ENCODE assay signal across 16 cellular contexts in the genomic region with DNA sequence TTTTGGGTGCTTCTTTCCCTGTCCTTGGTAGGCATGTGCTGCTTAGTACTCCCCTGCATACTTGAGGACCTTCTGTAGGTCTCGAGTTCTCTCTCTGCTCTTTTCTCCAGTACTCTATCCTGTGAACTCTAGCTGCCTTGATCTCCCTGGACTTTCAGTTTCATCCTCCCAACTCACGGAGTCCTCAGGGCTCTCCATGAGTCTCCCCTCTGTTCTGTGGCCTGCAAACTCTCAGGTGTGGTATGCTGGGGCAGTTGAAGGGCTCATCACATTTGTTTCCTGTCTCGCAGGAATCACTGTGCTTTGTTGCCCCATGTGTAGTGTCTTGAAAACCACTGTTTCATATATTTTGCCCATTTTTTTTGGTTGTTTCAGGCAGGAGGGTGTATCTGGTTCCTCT. TPM values are rescaled to one million over a fixed set of nuclear protein-coding genes. Genes with fewer than 3 reads are reported as not detected.
DNase-seq lines count a peak whose midpoint lies in the region; ATAC-seq and TF ChIP-seq lines count a peak whose summit lies in the region.
"Had no signal": no experiment of that assay in that cellular context is flagged by ENCODE, and none has a peak within 500 bp of the region (broad histone marks: within the 10 kb centered on the region; RNA-seq: fewer than 3 reads in every experiment).

No MANE protein-coding gene starts in this region.

- CTCF ChIA-PET in Caco-2 (lab: Charles Lee): interaction anchor here (1.1 kb wide), 1 partner anchor 14 kb away, joined by 4 read pairs; the partner anchor contains the start of gene SF3B2

- peaks cover 11% of the 10 kb centered on the region; the same call in 1 of the 2 replicates for H3K4me1 ChIP-seq in Caco-2

- no peak for ATAC-seq in natural killer cell
- no peak for ATAC-seq in HG03354 (IDR thresholded peaks at IDR 0.05; ENCODE audit: poor library complexity, severe bottlenecking, unreplicated experiment)

- no TSS peak for BruUV-seq in Caco-2 (replicated peaks; lab: Mats Ljungman, UMichigan)

- H3K36me3 Mint-ChIP-seq in CD14-positive monocyte (peaks cover 58 to 73% of the 10 kb centered on the region in 2 donors), Caco-2 (ENCODE audit: insufficient read depth, unreplicated experiment) (peaks cover 86% of the 10 kb centered on the region), natural killer cell (peaks cover 37% of the 10 kb centered on the region)
- H3K36me3 Mint-ChIP-seq in activated T-helper 2 cell treated with anti-CD3 and anti-CD28 coated beads, Interferon-gamma antibody, Interleukin-2, Interleukin-4, amounts not matched to agents 10 μg/mL and 5 μg/mL and 100 μg/mL, durations not matched to agents 14 hours and 24 hours and 36 hours (ENCODE audit: low read depth): peaks cover 77% of the 10 kb centered on the region

- peaks cover 0 to 4% (median 0%) of the 10 kb centered on the region in 7 donors for H3K9me3 Mint-ChIP-seq in CD14-positive monocyte
- H3K9me3 Mint-ChIP-seq in Caco-2 (ENCODE audit: unreplicated experiment): no peaks in the 10 kb centered on the region
- H3K9me3 Mint-ChIP-seq in activated T-helper 2 cell treated with anti-CD3 and anti-CD28 coated beads, Interferon-gamma antibody, Interleukin-2, Interleukin-4, amounts not matched to agents 10 μg/mL and 5 μg/mL and 100 μg/mL, durations not matched to agents 14 hours and 24 hours and 36 hours: no peaks in the 10 kb centered on the region
- H3K9me3 Mint-ChIP-seq in natural killer cell: no peaks in the 10 kb centered on the region

- peaks cover 8% of the 10 kb centered on the region for H3K36me3 ChIP-seq in Caco-2 (ENCODE audit: control insufficient read depth, insufficient read depth, low read length)

- no peak overlapping the region for H3K4me3 ChIP-seq in Caco-2 (ENCODE audit: low read depth, low read length)
- H3K4me3 ChIP-seq: adrenal gland, coronary artery, tibial artery had no signal

- peaks cover 0 to 5% (median 0%) of the 10 kb centered on the region in 3 donors for H3K27me3 Mint-ChIP-seq in CD14-positive monocyte (ENCODE audit: low read depth in 3 of 3)
- no peaks in the 10 kb centered on the region for H3K27me3 Mint-ChIP-seq in Caco-2 (ENCODE audit: insufficient read depth, unreplicated experiment)
- H3K27me3 Mint-ChIP-seq in activated T-helper 2 cell treated with anti-CD3 and anti-CD28 coated beads, Interferon-gamma antibody, Interleukin-2, Interleukin-4, amounts not matched to agents 10 μg/mL and 5 μg/mL and 100 μg/mL, durations not matched to agents 14 hours and 24 hours and 36 hours (ENCODE audit: low read depth): no peaks in the 10 kb centered on the region
- no peaks in the 10 kb centered on the region for H3K27me3 Mint-ChIP-seq in natural killer cell (ENCODE audit: low read depth in 2 of 2)

- POLR2A ChIA-PET in Caco-2 (lab: Charles Lee): no interaction called here

- H3K4me3 Mint-ChIP-seq in CD14-positive monocyte (peak overlapping the region; percentile 3 to 47), Caco-2 (ENCODE audit: unreplicated experiment) (no peak overlapping the region), natural killer cell (no peak overlapping the region)
- H3K4me3 Mint-ChIP-seq in activated T-helper 2 cell treated with anti-CD3 and anti-CD28 coated beads, Interferon-gamma antibody, Interleukin-2, Interleukin-4, amounts not matched to agents 10 μg/mL and 5 μg/mL and 100 μg/mL, durations not matched to agents 14 hours and 24 hours and 36 hours (ENCODE audit: low read depth): no peak overlapping the region

- H3K9me3 ChIP-seq in Caco-2: no peaks in the 10 kb centered on the region
- H3K9me3 ChIP-seq: adrenal gland, tibial artery had no signal

- H3K4me1 Mint-ChIP-seq in CD14-positive monocyte (peaks cover 44% of the 10 kb centered on the region), Caco-2 (ENCODE audit: low read depth, unreplicated experiment) (peaks cover under 1% of the 10 kb centered on the region), natural killer cell (peaks cover 45 to 52% of the 10 kb centered on the region in 2 donors)
- H3K4me1 Mint-ChIP-seq in activated T-helper 2 cell treated with anti-CD3 and anti-CD28 coated beads, Interferon-gamma antibody, Interleukin-2, Interleukin-4, amounts not matched to agents 10 μg/mL and 5 μg/mL and 100 μg/mL, durations not matched to agents 14 hours and 24 hours and 36 hours (ENCODE audit: low read depth): peaks cover 56% of the 10 kb centered on the region

- DNase-seq in CD14-positive monocyte (ENCODE audit: low spot score): no peak
- DNase-seq in Caco-2: no peak
- no peak for DNase-seq in activated T-helper 2 cell treated with anti-CD3 and anti-CD28 coated beads, Interferon-gamma antibody, Interleukin-2, Interleukin-4, amounts not matched to agents 10 μg/mL and 5 μg/mL and 100 μg/mL, durations not matched to agents 14 hours and 24 hours and 36 hours (ENCODE audit: low spot score)
- no peak for DNase-seq in natural killer cell
- DNase-seq in NCI-H774 (lab: John Stamatoyannopoulos, UW): no peak
- no peak for DNase-seq in NCI-H2029 (lab: John Stamatoyannopoulos, UW)
- DNase-seq: activated CD4-positive, alpha-beta T cell treated with anti-CD3 and anti-CD28 coated beads, Interleukin-2, amount 50 U/mL, for 4 hours; adrenal gland; COR-L47; NCI-H2107; tibial artery had no signal

- H3K27ac Mint-ChIP-seq in CD14-positive monocyte (peak overlapping the region; percentile 48 to 98 (median 72)), Caco-2 (ENCODE audit: unreplicated experiment) (peak overlapping the region; percentile 14), natural killer cell (peak overlapping the region; percentile 51 to 95)
- peak overlapping the region; percentile 24 for H3K27ac Mint-ChIP-seq in activated T-helper 2 cell treated with anti-CD3 and anti-CD28 coated beads, Interferon-gamma antibody, Interleukin-2, Interleukin-4, amounts not matched to agents 10 μg/mL and 5 μg/mL and 100 μg/mL, durations not matched to agents 14 hours and 24 hours and 36 hours

- TF ChIP-seq CTCF in CD14-positive monocyte (IDR thresholded peaks at IDR 0.05) (no peak), Caco-2 (IDR thresholded peaks at IDR 0.05; ENCODE audit: insufficient read depth in 1 of 2, low read depth in 1 of 2, low read length in 1 of 2, severe bottlenecking in 1 of 2, unreplicated experiment in 1 of 2) (no peak), natural killer cell (IDR thresholded peaks at IDR 0.05) (no peak)

- intact Hi-C loops in CD14-positive monocyte (cut with micrococcal nuclease) (loop anchor here in 1 of 2 donors (5.0 kb wide), 1 partner anchor 66 kb away; no protein-coding TSS in a partner anchor), Caco-2 (cut with micrococcal nuclease; ENCODE audit: unreplicated experiment) (no loop called here), natural killer cell (cut with micrococcal nuclease) (no loop called here)
- intact Hi-C loops in activated T-helper 2 cell treated with anti-CD3 and anti-CD28 coated beads, Interferon-gamma antibody, Interleukin-2, Interleukin-4, amounts not matched to agents 10 μg/mL and 5 μg/mL and 100 μg/mL, durations not matched to agents 14 hours and 24 hours and 36 hours (cut with micrococcal nuclease): no loop called here

- no peaks in the 10 kb centered on the region for H3K27me3 ChIP-seq in Caco-2 (replicated peaks; ENCODE audit: control insufficient read depth, insufficient read depth, low read length)
- H3K27me3 ChIP-seq: adrenal gland, tibial artery had no signal

RNA-seq across cellular contexts. Expression of gene PACS1, which starts 3.3 kb away (rescaled TPM):
- 10 to 100 TPM in 1 of 2 donors, 1 to 10 TPM in 1; 8.1 to 12.4 TPM for polyA plus RNA-seq in CD14-positive monocyte
- total RNA-seq in Caco-2 (2022): 82.2 and 95.2 TPM in 2 replicates
- total RNA-seq in activated T-helper 2 cell treated with anti-CD3 and anti-CD28 coated beads, Interferon-gamma antibody, Interleukin-2, Interleukin-4, amounts not matched to agents 10 μg/mL and 5 μg/mL and 100 μg/mL, durations not matched to agents 14 hours and 24 hours and 36 hours: 75.6 and 83.7 TPM in 2 replicates
- 100 to 1,000 TPM; 176 to 204 (median 186) TPM for total RNA-seq in natural killer cell

RNA-seq across cellular contexts. Expression of gene SF3B2, which starts 14.6 kb away (rescaled TPM):
- polyA plus RNA-seq in CD14-positive monocyte: 10 to 100 TPM; 32.1 to 52.6 TPM
- 224 and 225 TPM in 2 replicates for total RNA-seq in Caco-2 (2022)
- 252 and 268 TPM in 2 replicates for total RNA-seq in activated T-helper 2 cell treated with anti-CD3 and anti-CD28 coated beads, Interferon-gamma antibody, Interleukin-2, Interleukin-4, amounts not matched to agents 10 μg/mL and 5 μg/mL and 100 μg/mL, durations not matched to agents 14 hours and 24 hours and 36 hours
- 100 to 1,000 TPM; 249 to 269 (median 253) TPM for total RNA-seq in natural killer cell

RNA-seq across cellular contexts. Expression of gene GAL3ST3, which starts 17.8 kb away (rescaled TPM):
- not detected for polyA plus RNA-seq in CD14-positive monocyte
- total RNA-seq in Caco-2 (2022) (not detected in 2 replicates), natural killer cell (not detected)
- 0.18 TPM in 1 of 2 replicates, not detected in the other for total RNA-seq in activated T-helper 2 cell treated with anti-CD3 and anti-CD28 coated beads, Interferon-gamma antibody, Interleukin-2, Interleukin-4, amounts not matched to agents 10 μg/mL and 5 μg/mL and 100 μg/mL, durations not matched to agents 14 hours and 24 hours and 36 hours
- total RNA-seq: HT-29; MCF 10A; T-helper 1 cell treated with Interleukin-12 subunit alpha and Interleukin-12 subunit beta and Interleukin-4 antibody, amounts not matched to agents 30 ng/mL and 1 ng/mL, for 36 hours had no signal
- polyA plus RNA-seq: adrenal gland had no signal

RNA-seq across cellular contexts. Expression of gene CATSPER1, which starts 40.5 kb away (rescaled TPM):
- polyA plus RNA-seq in CD14-positive monocyte: 10 to 100 TPM; 22.0 to 24.1 TPM
- not detected in 2 replicates for total RNA-seq in Caco-2 (2022)
- 0.46 and 0.78 TPM in 2 replicates for total RNA-seq in activated T-helper 2 cell treated with anti-CD3 and anti-CD28 coated beads, Interferon-gamma antibody, Interleukin-2, Interleukin-4, amounts not matched to agents 10 μg/mL and 5 μg/mL and 100 μg/mL, durations not matched to agents 14 hours and 24 hours and 36 hours
- total RNA-seq in natural killer cell: 10 to 100 TPM; 12.2 to 16.9 (median 13.3) TPM
- total RNA-seq: T-helper 1 cell treated with Interleukin-12 subunit alpha and Interleukin-12 subunit beta and Interleukin-4 antibody, amounts not matched to agents 30 ng/mL and 1 ng/mL, for 36 hours had no signal

RNA-seq across cellular contexts. Expression of gene CST6, which starts 54.9 kb away (rescaled TPM):
- polyA plus RNA-seq in CD14-positive monocyte: under 1 TPM in 1 of 2 donors, not detected in 1; 0.41 TPM
- total RNA-seq in Caco-2 (2022): not detected in 2 replicates
- 0.69 and 0.75 TPM in 2 replicates for total RNA-seq in activated T-helper 2 cell treated with anti-CD3 and anti-CD28 coated beads, Interferon-gamma antibody, Interleukin-2, Interleukin-4, amounts not matched to agents 10 μg/mL and 5 μg/mL and 100 μg/mL, durations not matched to agents 14 hours and 24 hours and 36 hours
- not detected for total RNA-seq in natural killer cell
- total RNA-seq: MCF 10A had no signal

Comparison
In these comparisons a context has a peak if more than half of its experiments do, and no peak if none do; other contexts are left out.
1. H3K27ac Mint-ChIP-seq: peak in every context shown above with its lines; median percentile 73 in natural killer cell; 72 in CD14-positive monocyte; 24 in activated T-helper 2 cell treated with anti-CD3 and anti-CD28 coated beads, Interferon-gamma antibody, Interleukin-2, Interleukin-4, amounts not matched to agents 10 μg/mL and 5 μg/mL and 100 μg/mL, durations not matched to agents 14 hours and 24 hours and 36 hours; 14 in Caco-2.
2. H3K4me3 Mint-ChIP-seq: peak in CD14-positive monocyte (2 of 2); none in Caco-2 (single experiment), activated T-helper 2 cell treated with anti-CD3 and anti-CD28 coated beads, Interferon-gamma antibody, Interleukin-2, Interleukin-4, amounts not matched to agents 10 μg/mL and 5 μg/mL and 100 μg/mL, durations not matched to agents 14 hours and 24 hours and 36 hours (single experiment) and natural killer cell (single experiment).